In genomic region chr17:77479817-77480508, GRCh38 we compare ENCODE assay signal across 12 cellular contexts.
A peak's percentile ranks its signal among the peaks of the same experiment; 100 is the strongest.
DNase-seq lines count a peak whose midpoint lies in the region; ATAC-seq, FAIRE-seq and TF ChIP-seq lines count a peak whose summit lies in the region.
"Had no signal": no experiment of that assay in that cellular context is flagged by ENCODE, and none has a peak within 500 bp of the region (broad histone marks: within the 10 kb centered on the region; RNA-seq: fewer than 3 reads in every experiment).

No MANE protein-coding gene starts in this region.

- no peak overlapping the region for H3K23ac ChIP-seq in H1 (ENCODE audit: insufficient read length)

- peak overlapping the region; percentile 76 for H3K27ac Mint-ChIP-seq in osteocyte (ENCODE audit: unreplicated experiment)

- H3K23me2 ChIP-seq in H1 (ENCODE audit: low read depth, low read length), result peaks cover 10% of the 10 kb centered on the region; the same call in 1 of the 2 replicates

- peak overlapping the region; percentile 87 for H2BK5ac ChIP-seq in H1 (ENCODE audit: low read depth, low read length)

- POLR2A ChIA-PET in H1 (lab: Charles Lee; ENCODE audit: partially characterized antibody), result interaction anchor here (1.3 to 1.5 kb wide), 2 partner anchors 9 to 14 kb away, joined by 4 to 5 read pairs; no protein-coding TSS in a partner anchor

- FAIRE-seq in H1 (lab: Jason Lieb, UNC), result no peak

- no peak overlapping the region for H3K9ac ChIP-seq in DND-41 (ENCODE audit: low read depth, low read length)
- peak overlapping the region in 2 of 4 experiments; percentile 13 to 32; a peak in 1 of 7 replicates for H3K9ac ChIP-seq in H1 (replicated peaks in 1 of 4; ENCODE audit: extremely low read depth in 1 of 4, low read depth in 3 of 4, low read length in 3 of 4)

- H3K9me3 ChIP-seq in DND-41 (ENCODE audit: insufficient read depth, low read length, severe bottlenecking), result no peaks in the 10 kb centered on the region
- H3K9me3 ChIP-seq in H1 (ENCODE audit: insufficient read depth in 2 of 2, low read depth in 1 of 2, low read length in 1 of 2), result no peaks in the 10 kb centered on the region; a peak in 1 of 4 replicates

- no peak overlapping the region for H2BK120ac ChIP-seq in H1 (replicated peaks; ENCODE audit: low read depth, low read length)

- H3K79me1 ChIP-seq in H1 (ENCODE audit: low read depth, low read length), result peaks cover 27% of the 10 kb centered on the region

- H3K14ac ChIP-seq in H1 (ENCODE audit: insufficient read length), result no peak overlapping the region

- H4K8ac ChIP-seq in H1 (ENCODE audit: extremely low read depth, insufficient read depth, low read length), result peak overlapping the region; percentile 39; the same call in 1 of the 2 replicates

- WGBS in H1 (ENCODE audit: extremely low coverage in 1 of 2, insufficient coverage in 1 of 2, insufficient read length in 1 of 2, insufficient replicate concordance in 2 of 2, low coverage in 1 of 2, low lambda C conversion rate in 2 of 2, missing lambda C conversion rate in 1 of 2), 2 experiments, result 57% methylated on average over 14 of the region's 15 CpGs; no CpG with 5 or more reads in 1 of the 2 experiments

- H3K27me3 Mint-ChIP-seq in osteocyte (ENCODE audit: unreplicated experiment), result no peaks in the 10 kb centered on the region

- no peak overlapping the region for H3K4ac ChIP-seq in H1 (replicated peaks; ENCODE audit: insufficient read length, low read depth, low read length)

- H3K18ac ChIP-seq in H1 (ENCODE audit: extremely low read depth, low read length), result peak overlapping the region; percentile 90

- 0 out of 2 replicates have a peak overlapping the region, but pooled peaks have one; percentile 8 for H3K27ac ChIP-seq in DND-41 (ENCODE audit: low read length)
- peak overlapping the region; percentile 71 for H3K27ac ChIP-seq in H1 (ENCODE audit: low read depth, low read length)

- no peak overlapping the region for H3K56ac ChIP-seq in H1 (replicated peaks; ENCODE audit: insufficient read length, low read depth, low read length)

- H3K4me1 ChIP-seq in DND-41 (ENCODE audit: insufficient read depth, low read length), result peaks cover 2% of the 10 kb centered on the region; the same call in 1 of the 2 replicates
- H3K4me1 ChIP-seq in H1 (replicated peaks in 1 of 4; ENCODE audit: control insufficient read depth in 3 of 4, insufficient read depth in 4 of 4, low read length in 3 of 4), result peaks cover 8 to 50% (median 33%) of the 10 kb centered on the region in 4 experiments

- peak overlapping the region; percentile 27 for H4K5ac ChIP-seq in H1 (ENCODE audit: insufficient read length, low read depth, low read length)

- H3K4me2 ChIP-seq in DND-41 (ENCODE audit: insufficient read depth, low read length) (no peak overlapping the region), H1 (ENCODE audit: insufficient read depth in 1 of 2, low read depth in 2 of 2, low read length in 2 of 2) (peak overlapping the region in 1 of 2 experiments; percentile 5; a peak in 1 of 4 replicates)

- peak overlapping the region; percentile 75; the same call in 1 of the 2 replicates for H2BK12ac ChIP-seq in H1 (ENCODE audit: low read depth, low read length)

- TF ChIP-seq EP300 in H1 (IDR thresholded peaks at IDR 0.05; ENCODE audit: borderline replicate concordance in 1 of 2, low read depth in 2 of 2, low read length in 2 of 2), result no peak

- H3K36me3 ChIP-seq in DND-41 (ENCODE audit: insufficient read depth, low read length), result peaks cover 96% of the 10 kb centered on the region
- peaks cover 8 to 22% (median 15%) of the 10 kb centered on the region in 4 experiments; a peak in 5 of 8 replicates for H3K36me3 ChIP-seq in H1 (ENCODE audit: control insufficient read depth in 2 of 4, insufficient read depth in 4 of 4, low read length in 3 of 4)

- no peak for TF ChIP-seq RAD21 in H1 (IDR thresholded peaks at IDR 0.05 in 1 of 2, conservative IDR thresholded peaks at IDR 0.05 in 1 of 2; ENCODE audit: low read depth in 2 of 2, low read length in 2 of 2)

- H3K4me3 ChIP-seq in DND-41 (ENCODE audit: low read depth in 1 of 2, low read length in 2 of 2), result no peak overlapping the region
- H3K4me3 ChIP-seq in H1 (ENCODE audit: extremely low read depth in 1 of 4, insufficient read depth in 2 of 4, low read depth in 3 of 4, low read length in 4 of 4), result no peak overlapping the region

- ATAC-seq in DND-41 (ENCODE audit: insufficient read depth, low read depth) (no peak), GM21786 (IDR thresholded peaks at IDR 0.05; ENCODE audit: unreplicated experiment) (no peak)
- ATAC-seq: esophagus mucosa had no signal

- peaks cover 5% of the 10 kb centered on the region for H3K36me3 Mint-ChIP-seq in osteocyte (ENCODE audit: unreplicated experiment)

- H2AK5ac ChIP-seq in H1 (ENCODE audit: low read depth, low read length), result 0 out of 2 replicates have a peak overlapping the region, but pooled peaks have one; percentile 25

- H3K4me1 Mint-ChIP-seq in osteocyte (ENCODE audit: unreplicated experiment), result peaks cover 71% of the 10 kb centered on the region

- no peaks in the 10 kb centered on the region for H3K9me3 Mint-ChIP-seq in osteocyte (ENCODE audit: unreplicated experiment)

- H4K91ac ChIP-seq in H1 (replicated peaks; ENCODE audit: insufficient read length, low read length), result peak overlapping the region; percentile 68

- H2AFZ ChIP-seq in DND-41 (ENCODE audit: low read depth, low read length) (no peak overlapping the region), H1 (ENCODE audit: low read length) (no peak overlapping the region)

- CTCF ChIA-PET in H1 (lab: Charles Lee; ENCODE audit: partially characterized antibody), result interaction anchor here (1.0 to 2.7 kb wide), 4 partner anchors 32 to 121 kb away, joined by 3 to 9 read pairs (median 4); no protein-coding TSS in a partner anchor

- DNase-seq in DND-41, result no peak
- peak; percentile 31 for DNase-seq in RPMI7951 (ENCODE audit: low read depth)
- DNase-seq in H1 (ENCODE audit: low read depth in 1 of 2, low spot score in 2 of 2), result no peak
- DNase-seq in osteocyte (ENCODE audit: extremely low spot score, unreplicated experiment), result no peak
- DNase-seq in cerebellar nuclear complex (lab: John Stamatoyannopoulos, UW), result no peak
- no peak for DNase-seq in NCI-H1048 (lab: John Stamatoyannopoulos, UW)
- DNase-seq in SW480 (ENCODE audit: low spot score), result no peak
- DNase-seq: activated CD4-positive, CD25-positive, alpha-beta regulatory T cell; DMS53; NCI-H1092 had no signal

- H2BK20ac ChIP-seq in H1 (ENCODE audit: low read length), result 0 out of 2 replicates have a peak overlapping the region, but pooled peaks have one; percentile 80

- TF ChIP-seq CTCF in DND-41 (IDR thresholded peaks at IDR 0.05; ENCODE audit: borderline replicate concordance, extremely low read depth, low read length, poor library complexity, severe bottlenecking) (no peak), H1 (IDR thresholded peaks at IDR 0.05; ENCODE audit: control extremely low read depth in 1 of 3, insufficient read depth in 1 of 3, low read depth in 1 of 3, low read length in 3 of 3) (peak in 1 of 3 experiments; percentile 15; a peak in 1 of 4 replicates), osteocyte (IDR thresholded peaks at IDR 0.05) (peak; percentile 35)

- peaks cover 100% of the 10 kb centered on the region for H3K79me2 ChIP-seq in DND-41 (ENCODE audit: insufficient read depth, low read length)
- H3K79me2 ChIP-seq in H1 (ENCODE audit: control insufficient read depth in 1 of 2, insufficient read depth in 2 of 2, low read length in 2 of 2), result peaks cover 13 to 95% of the 10 kb centered on the region in 2 experiments

- no peaks in the 10 kb centered on the region for H3K27me3 ChIP-seq in DND-41 (ENCODE audit: insufficient read depth, low read length, poor library complexity)
- no peaks in the 10 kb centered on the region for H3K27me3 ChIP-seq in H1 (replicated peaks in 1 of 4; ENCODE audit: control insufficient read depth in 3 of 4, extremely low read depth in 1 of 4, insufficient read depth in 3 of 4, low read length in 3 of 4)

- no peak overlapping the region for H3K4me3 Mint-ChIP-seq in osteocyte (ENCODE audit: unreplicated experiment)

- peaks cover 99% of the 10 kb centered on the region for H4K20me1 ChIP-seq in DND-41 (ENCODE audit: insufficient read depth, low read length)
- H4K20me1 ChIP-seq in H1 (replicated peaks in 1 of 2; ENCODE audit: control insufficient read depth in 1 of 2, insufficient read depth in 2 of 2, low read length in 2 of 2), result peaks cover 11 to 19% of the 10 kb centered on the region in 2 experiments

- no peak overlapping the region for H2BK15ac ChIP-seq in H1 (ENCODE audit: low read length)

- TF ChIP-seq POLR2A in H1 (IDR thresholded peaks at IDR 0.05; ENCODE audit: control extremely low read depth in 1 of 2, low read depth in 2 of 2, low read length in 2 of 2), result no peak

TF ChIP-seq in H1, 55 proteins besides CTCF, POLR2A, EP300 and RAD21:
- TF ChIP-seq CTBP2 (IDR thresholded peaks at IDR 0.05; ENCODE audit: borderline replicate concordance, insufficient read depth, insufficient read length, low read length) (no peak), MAX (IDR thresholded peaks at IDR 0.05) (peak; percentile 59; the same call in 1 of the 2 replicates)
